In genomic region chr13:104854007-104854406, GRCh38 we compare ENCODE assay signal across 23 cellular contexts.
DNase-seq lines count a peak whose midpoint lies in the region; ATAC-seq and TF ChIP-seq lines count a peak whose summit lies in the region.
"Had no signal": no experiment of that assay in that cellular context is flagged by ENCODE, and none has a peak within 500 bp of the region (broad histone marks: within the 10 kb centered on the region; RNA-seq: fewer than 3 reads in every experiment).

No MANE protein-coding gene starts in this region.

- TF ChIP-seq CTCF in H9 (conservative IDR thresholded peaks at IDR 0.05): no peak
- no peak for TF ChIP-seq CTCF in WTC11 (IDR thresholded peaks at IDR 0.05)

- H3K23ac ChIP-seq in H9 (ENCODE audit: insufficient read length, low read depth, low read length): no peak overlapping the region
- peak overlapping the region; percentile 34 for H3K23ac ChIP-seq in neuronal stem cell (ENCODE audit: low read depth, low read length, poor library complexity)

- no peak overlapping the region for H3K56ac ChIP-seq in H9 (ENCODE audit: insufficient read length, low read depth, low read length)

- H3K23me2 ChIP-seq in H9 (ENCODE audit: insufficient read length, low read depth, low read length, poor library complexity, severe bottlenecking): no peaks in the 10 kb centered on the region

- H2BK12ac ChIP-seq in H9 (ENCODE audit: insufficient read length, low read depth, low read length) (no peak overlapping the region), neuronal stem cell (ENCODE audit: low read length) (no peak overlapping the region)

- no peak overlapping the region for H3K18ac ChIP-seq in H9 (ENCODE audit: insufficient read length, low read depth, low read length)
- no peak overlapping the region for H3K18ac ChIP-seq in neuronal stem cell (ENCODE audit: low read length)

- no peak overlapping the region for H2AFZ ChIP-seq in H9 (ENCODE audit: low read length)
- H2AFZ ChIP-seq in neuronal stem cell (ENCODE audit: low read length): peak overlapping the region; percentile 78
- H2AFZ ChIP-seq: GM23338, PC-9 had no signal

- no peak overlapping the region for H3K4me3 ChIP-seq in neuronal stem cell (ENCODE audit: low read length in 2 of 2)
- H3K4me3 ChIP-seq: GM12878, GM23338, PC-9, SK-N-MC had no signal

- H2AK5ac ChIP-seq in H9 (ENCODE audit: insufficient read length, low read length) (no peak overlapping the region), neuronal stem cell (ENCODE audit: low read depth, low read length) (no peak overlapping the region)

- CTCF ChIA-PET in WTC11 (lab: Charles Lee): no interaction called here

- H4K91ac ChIP-seq in H9 (ENCODE audit: insufficient read length, low read depth, low read length): no peak overlapping the region
- no peak overlapping the region for H4K91ac ChIP-seq in neuronal stem cell (ENCODE audit: low read depth, low read length, poor library complexity)

- no peaks in the 10 kb centered on the region for H3K36me3 ChIP-seq in neuronal stem cell (replicated peaks in 1 of 2; ENCODE audit: control insufficient read depth in 2 of 2, insufficient read depth in 2 of 2, low read length in 2 of 2)

- no peaks in the 10 kb centered on the region for H3K79me1 ChIP-seq in H9 (ENCODE audit: insufficient read depth, low read depth, low read length, poor library complexity, severe bottlenecking)
- no peaks in the 10 kb centered on the region for H3K79me1 ChIP-seq in neuronal stem cell (ENCODE audit: low read depth, low read length)

- H3K27ac Mint-ChIP-seq in H9 (peak overlapping the region in 1 of 3 experiments; percentile 18; a peak in 2 of 7 replicates), WTC11 (no peak overlapping the region; the same call in 1 of the 2 replicates)
- H3K27ac Mint-ChIP-seq: CD4-positive, alpha-beta memory T cell; GM23338 had no signal

- no peak overlapping the region for H2BK120ac ChIP-seq in H9 (ENCODE audit: low read depth, low read length, poor library complexity, severe bottlenecking)
- H2BK120ac ChIP-seq in neuronal stem cell (ENCODE audit: low read depth, low read length): no peak overlapping the region

- POLR2A ChIA-PET in WTC11 (lab: Charles Lee): no interaction called here

- H2BK15ac ChIP-seq in H9 (ENCODE audit: low read depth, low read length) (no peak overlapping the region), neuronal stem cell (ENCODE audit: low read length) (no peak overlapping the region)

- no peak overlapping the region for H2BK5ac ChIP-seq in H9 (ENCODE audit: insufficient read length, low read length)
- H2BK5ac ChIP-seq in neuronal stem cell (ENCODE audit: low read length): no peak overlapping the region

- no peaks in the 10 kb centered on the region for H3K9me3 Mint-ChIP-seq in H9
- H3K9me3 Mint-ChIP-seq in WTC11: no peaks in the 10 kb centered on the region
- H3K9me3 Mint-ChIP-seq: CD4-positive, alpha-beta memory T cell; GM23338 had no signal

- peaks cover 0 to 6% of the 10 kb centered on the region in 2 experiments; a peak in 1 of 4 replicates for H3K4me1 Mint-ChIP-seq in H9
- H3K4me1 Mint-ChIP-seq in WTC11: peaks cover 12% of the 10 kb centered on the region
- H3K4me1 Mint-ChIP-seq: CD4-positive, alpha-beta memory T cell had no signal

- H3K27me3 ChIP-seq in H9 (ENCODE audit: insufficient read depth, low read length) (no peaks in the 10 kb centered on the region), neuronal stem cell (ENCODE audit: control insufficient read depth in 3 of 3, insufficient read depth in 3 of 3, low read depth in 1 of 3, low read length in 3 of 3) (no peaks in the 10 kb centered on the region)

- H3K36me3 Mint-ChIP-seq in H9 (ENCODE audit: insufficient read depth in 1 of 3, low read depth in 3 of 3): no peaks in the 10 kb centered on the region; a peak in 1 of 7 replicates
- no peaks in the 10 kb centered on the region for H3K36me3 Mint-ChIP-seq in WTC11
- H3K36me3 Mint-ChIP-seq: CD4-positive, alpha-beta memory T cell had no signal

- H3K27me3 Mint-ChIP-seq in H9 (ENCODE audit: low read depth) (no peaks in the 10 kb centered on the region), WTC11 (ENCODE audit: low read depth) (no peaks in the 10 kb centered on the region)
- H3K27me3 Mint-ChIP-seq: CD4-positive, alpha-beta memory T cell had no signal

- no peaks in the 10 kb centered on the region for H4K20me1 ChIP-seq in H9 (ENCODE audit: control insufficient read depth, insufficient read depth, insufficient read length)

- H3K4me3 Mint-ChIP-seq in H9 (no peak overlapping the region), WTC11 (no peak overlapping the region)
- H3K4me3 Mint-ChIP-seq: CD4-positive, alpha-beta memory T cell; GM23338 had no signal

- H3K4me1 ChIP-seq in H9 (ENCODE audit: insufficient read depth, low read length): no peaks in the 10 kb centered on the region
- no peaks in the 10 kb centered on the region for H3K4me1 ChIP-seq in neuronal stem cell (ENCODE audit: control insufficient read depth in 2 of 2, insufficient read depth in 1 of 2, low read depth in 1 of 2, low read length in 2 of 2)

- H3K79me2 ChIP-seq in H9 (ENCODE audit: insufficient read depth, low read length): no peaks in the 10 kb centered on the region

- H3K9me3 ChIP-seq in H9 (ENCODE audit: control insufficient read depth, low read depth, low read length) (no peaks in the 10 kb centered on the region), neuronal stem cell (replicated peaks in 1 of 2; ENCODE audit: control insufficient read depth in 2 of 2, insufficient read depth in 1 of 2, low read depth in 1 of 2, low read length in 2 of 2) (no peaks in the 10 kb centered on the region)

- H3K4ac ChIP-seq in H9 (ENCODE audit: low read depth, low read length) (no peak overlapping the region), neuronal stem cell (ENCODE audit: low read length) (no peak overlapping the region)

- ATAC-seq in WTC11: peak; percentile 75
- ATAC-seq in HG02973 (IDR thresholded peaks at IDR 0.05; ENCODE audit: unreplicated experiment): no peak
- ATAC-seq: GM12878, GM23338, HCT116, HepG2 had no signal

- H3K14ac ChIP-seq in H9 (ENCODE audit: insufficient read depth, low read length) (no peak overlapping the region), neuronal stem cell (ENCODE audit: low read length) (no peak overlapping the region)

- DNase-seq in Daoy (ENCODE audit: low read depth) (peak; percentile 34), H9 (peak; percentile 41), WTC11 (ENCODE audit: low spot score) (no peak), neuronal stem cell (ENCODE audit: low spot score) (no peak), T1000 (lab: John Stamatoyannopoulos, UW) (no peak)
- DNase-seq in stimulated activated CD4-positive, alpha-beta T cell treated with anti-CD3 and anti-CD28 coated beads, Interleukin-2, amount 100 ng/mL, for 24 hours: no peak
- DNase-seq: C1 segment of cervical spinal cord; CD4-positive, alpha-beta memory T cell; COR-L47; DMS79; Karpas-422; NCI-H1092 treated with DMSO at 0.1 percent for 48 hours; NCI-H1436; NCI-H2029; NCI-H526 treated with DMSO at 0.1 percent for 48 hours; PC-9; Right ventricle myocardium superior had no signal

- no peak overlapping the region for H3T11ph ChIP-seq in H9 (ENCODE audit: low read length)

- no peak overlapping the region for H3K4me2 ChIP-seq in H9 (ENCODE audit: insufficient read depth, insufficient read length, low read length)
- no peak overlapping the region for H3K4me2 ChIP-seq in neuronal stem cell (ENCODE audit: insufficient read depth, low read length, poor library complexity, severe bottlenecking)
- H3K4me2 ChIP-seq: GM23338, PC-9 had no signal

- H4K5ac ChIP-seq in H9 (ENCODE audit: insufficient read length, low read depth, low read length): no peak overlapping the region

- WGBS in H9 (ENCODE audit: extremely low coverage, insufficient read length, low lambda C conversion rate): no CpG with 5 or more reads among the region's 8 CpGs
- no CpG with 5 or more reads among the region's 8 CpGs for WGBS in neuronal stem cell (ENCODE audit: extremely low coverage in 2 of 2, insufficient read length in 2 of 2, insufficient replicate concordance in 1 of 2), 2 donors

- no peak overlapping the region for H4K8ac ChIP-seq in H9 (replicated peaks; ENCODE audit: insufficient read length, low read depth, low read length)
- no peak overlapping the region for H4K8ac ChIP-seq in neuronal stem cell (ENCODE audit: low read depth, low read length)

- H3K9ac ChIP-seq in H9 (ENCODE audit: extremely low read depth, insufficient read length, low read length) (no peak overlapping the region), neuronal stem cell (ENCODE audit: low read depth, low read length, poor library complexity) (peak overlapping the region; percentile 3)

- H3K27ac ChIP-seq in H9 (ENCODE audit: insufficient read length, low read depth, low read length) (no peak overlapping the region), neuronal stem cell (replicated peaks; ENCODE audit: low read length) (no peak overlapping the region)
- H3K27ac ChIP-seq: PC-9, SK-N-MC had no signal

- H2BK20ac ChIP-seq in H9 (ENCODE audit: low read depth, low read length, poor library complexity, severe bottlenecking): no peak overlapping the region

TF ChIP-seq in WTC11, 78 proteins besides CTCF, POLR2A, EP300 and RAD21 (continues in another document):
- TF ChIP-seq JUN (CRISPR knock-in tag; IDR thresholded peaks at IDR 0.05) (no peak), MAX (CRISPR knock-in tag; IDR thresholded peaks at IDR 0.05) (no peak), FOXP4 (CRISPR knock-in tag; IDR thresholded peaks at IDR 0.05) (no peak), NFE2L1 (CRISPR knock-in tag; IDR thresholded peaks at IDR 0.05) (no peak)

Comparison
In these comparisons a context has a peak if more than half of its experiments do, and no peak if none do; other contexts are left out.
1. DNase-seq: peak in Daoy (single experiment) and H9 (single experiment); none in WTC11 (single experiment), neuronal stem cell (single experiment), T1000 (single experiment) and stimulated activated CD4-positive, alpha-beta T cell treated with anti-CD3 and anti-CD28 coated beads, Interleukin-2, amount 100 ng/mL, for 24 hours (0 of 2).